ENCODE assay signal across 22 cellular contexts in genomic region chr3:55097441-55097840, GRCh38.
"Had no signal": no experiment of that assay in that cellular context is flagged by ENCODE, and none has a peak within 500 bp of the region (broad histone marks: within the 10 kb centered on the region; RNA-seq: fewer than 3 reads in every experiment).

No MANE protein-coding gene starts in this region.

- H3K9ac ChIP-seq: neural progenitor cell had no signal

- H3K4me1 ChIP-seq: body of pancreas, foreskin keratinocyte, neural progenitor cell, spleen, tibial nerve had no signal

- H3K36me3 ChIP-seq: cardiac muscle cell, neural progenitor cell, spleen, tibial nerve had no signal

- H3K9me3 ChIP-seq: body of pancreas, tibial nerve had no signal

- H3K27ac ChIP-seq: body of pancreas, cardiac muscle cell, foreskin keratinocyte, neural progenitor cell, spleen had no signal

- DNase-seq: activated CD4-positive, alpha-beta memory T cell treated with anti-CD3 and anti-CD28 coated beads for 36 hours; activated CD4-positive, alpha-beta T cell treated with anti-CD3 and anti-CD28 coated beads for 48 hours; activated CD4-positive, CD25-positive, alpha-beta regulatory T cell; activated effector memory CD4-positive, alpha-beta T cell treated with Interleukin-2 at 50 U/mL for 16 hours; activated naive CD4-positive, alpha-beta T cell treated with anti-CD3 and anti-CD28 coated beads for 36 hours; activated naive CD8-positive, alpha-beta T cell treated with anti-CD3 and anti-CD28 coated beads, Interleukin-2, amount 50 U/mL, for 24 hours; activated T-cell treated with anti-CD3 and anti-CD28 coated beads, Interleukin-2, amount 50 U/mL, for 72 hours; anterior cingulate cortex; body of pancreas; dermis blood vessel endothelial cell; effector CD8-positive, alpha-beta T cell; foreskin keratinocyte; left ventricle myocardium superior; mammary epithelial cell; naive thymus-derived CD8-positive, alpha-beta T cell; spleen; stimulated activated CD4-positive, alpha-beta T cell treated with anti-CD3 and anti-CD28 coated beads, Interleukin-4, amount 100 ng/mL, for 24 hours; stimulated activated naive CD8-positive, alpha-beta T cell treated with anti-CD3 and anti-CD28 coated beads, Interleukin-15, Interleukin-2, amounts not matched to agents 100 U/mL and 50 U/mL, for 24 hours; T1000 had no signal

- H3K27me3 ChIP-seq: body of pancreas, cardiac muscle cell, neural progenitor cell, spleen, tibial nerve had no signal

- H3K4me3 ChIP-seq: body of pancreas, cardiac muscle cell, neural progenitor cell, spleen, tibial nerve had no signal

- ATAC-seq: activated naive CD8-positive, alpha-beta T cell treated with anti-CD3 and anti-CD28 coated beads, Interleukin-2, amount 50 U/mL, for 24 hours; activated T-cell treated with anti-CD3 and anti-CD28 coated beads, Interleukin-2, amount 50 U/mL, for 72 hours; body of pancreas; foreskin keratinocyte; left ventricle myocardium superior; naive thymus-derived CD8-positive, alpha-beta T cell; stimulated activated naive CD8-positive, alpha-beta T cell treated with anti-CD3 and anti-CD28 coated beads, Interleukin-15, Interleukin-2, amounts not matched to agents 100 U/mL and 50 U/mL, for 24 hours had no signal
